8 cellular contexts compared by ENCODE assay signal in genomic region chr4:49120804-49121203, GRCh38.
DNase-seq lines count a peak whose midpoint lies in the region; ATAC-seq and TF ChIP-seq lines count a peak whose summit lies in the region.
"Not testable (repeated sequence)": the region's sequence is repeated elsewhere in the genome, so short reads cannot be mapped to it uniquely, and the experiment has no call there.

No MANE protein-coding gene starts in this region.

- DNase-seq in ELR (ENCODE audit: low read depth), result peak; percentile 48
- DNase-seq in PC-3, result peak; percentile 50
- DNase-seq in body of pancreas; stimulated activated naive CD8-positive, alpha-beta T cell treated with anti-CD3 and anti-CD28 coated beads, Interleukin-15, Interleukin-2, amounts not matched to agents 100 U/mL and 50 U/mL, for 24 hours: not testable (repeated sequence)
- peak; percentile 45 for DNase-seq in fibroblast of villous mesenchyme (ENCODE audit: low read depth)
- DNase-seq in lung (ENCODE audit: low spot score), result peak; percentile 32

- H3K9ac ChIP-seq in PC-3 (ENCODE audit: low read length), result not testable (repeated sequence)

- not testable (repeated sequence) for H3K27me3 ChIP-seq in PC-3 (ENCODE audit: low read length); body of pancreas; lung (ENCODE audit: control insufficient read depth, insufficient read depth)

- POLR2A ChIA-PET in PC-3 (lab: Charles Lee; ENCODE audit: unreplicated experiment), result not testable (repeated sequence)

- not testable (repeated sequence) for BruUV-seq in PC-3 (replicated peaks; lab: Mats Ljungman, UMichigan)

- not testable (repeated sequence) for TF ChIP-seq CTCF in PC-3 (conservative IDR thresholded peaks at IDR 0.05; ENCODE audit: low read depth, low read length); body of pancreas (IDR thresholded peaks at IDR 0.05); fibroblast of villous mesenchyme (IDR thresholded peaks at IDR 0.05; ENCODE audit: insufficient read depth, low read depth, low read length); lung (IDR thresholded peaks at IDR 0.05; ENCODE audit: control extremely low read depth, extremely low read depth)

- H3K4me1 ChIP-seq in PC-3 (ENCODE audit: insufficient read depth, low read length); body of pancreas; lung (ENCODE audit: control insufficient read depth in 2 of 2, insufficient read depth in 2 of 2, low read length in 2 of 2): not testable (repeated sequence)

- not testable (repeated sequence) for H3K9me2 ChIP-seq in PC-3 (replicated peaks; ENCODE audit: low read length)

- not testable (repeated sequence) for TF ChIP-seq POLR2A in body of pancreas (IDR thresholded peaks at IDR 0.05)

- not testable (repeated sequence) for H3F3A ChIP-seq in PC-3 (ENCODE audit: low read length, unreplicated experiment)

- H4K20me1 ChIP-seq in PC-3 (ENCODE audit: low read length), result not testable (repeated sequence)

- not testable (repeated sequence) for H3K27ac ChIP-seq in PC-3 (ENCODE audit: low read length); body of pancreas; lung (ENCODE audit: low read depth in 1 of 2, low read length in 1 of 2)

- H3K9me3 ChIP-seq in PC-3 (ENCODE audit: low read length) (peaks cover 38% of the 10 kb centered on the region), body of pancreas (peaks cover 0 to 14% (median 0%) of the 10 kb centered on the region in 3 donors), lung (ENCODE audit: control insufficient read depth in 2 of 2, insufficient read depth in 1 of 2, low read length in 1 of 2) (peaks cover 21 to 33% of the 10 kb centered on the region in 2 donors)

- not testable (repeated sequence) for H3K4me2 ChIP-seq in PC-3 (ENCODE audit: low read length)

- not testable (repeated sequence) for H3K4me3 ChIP-seq in PC-3 (ENCODE audit: low read length); body of pancreas; fibroblast of villous mesenchyme (ENCODE audit: low read depth, low read length); lung

- not testable (repeated sequence) for H3K36me3 ChIP-seq in PC-3 (ENCODE audit: low read depth, low read length); body of pancreas (replicated peaks in 1 of 2; ENCODE audit: insufficient read depth in 1 of 2, low read depth in 2 of 2); lung (ENCODE audit: control insufficient read depth in 2 of 2, insufficient read depth in 2 of 2, low read length in 2 of 2)

- H3K79me2 ChIP-seq in PC-3 (ENCODE audit: low read length), result not testable (repeated sequence)

- intact Hi-C loops in PC-3 (cut with micrococcal nuclease); body of pancreas (cut with DNase I): not testable (repeated sequence)

- not testable (repeated sequence) for H2AFZ ChIP-seq in PC-3 (ENCODE audit: low read length)

- ATAC-seq in GM21723 (IDR thresholded peaks at IDR 0.05; ENCODE audit: unreplicated experiment), result peak; percentile 38
- peak; percentile 40 for ATAC-seq in HG03196 (IDR thresholded peaks at IDR 0.05; ENCODE audit: unreplicated experiment)
- ATAC-seq in PC-3, result peak; percentile 45
- peak; percentile 69 for ATAC-seq in body of pancreas
- ATAC-seq in lung (ENCODE audit: insufficient read depth, low FRiP score), result peak; percentile 63
- ATAC-seq in stimulated activated naive CD8-positive, alpha-beta T cell treated with anti-CD3 and anti-CD28 coated beads, Interleukin-15, Interleukin-2, amounts not matched to agents 100 U/mL and 50 U/mL, for 24 hours, result peak; percentile 45

- WGBS in body of pancreas, 2 donors, result 49 to 54% methylated on average over 10 of the region's 10 CpGs
- WGBS in lung, 2 donors, result 67 to 73% methylated on average over 10 of the region's 10 CpGs

- CTCF ChIA-PET in PC-3 (lab: Charles Lee), result not testable (repeated sequence)
